ENCODE assay signal across 13 cellular contexts in genomic region chr1:53587252-53587992, GRCh38.
"Had no signal": no experiment of that assay in that cellular context is flagged by ENCODE, and none has a peak within 500 bp of the region (broad histone marks: within the 10 kb centered on the region; RNA-seq: fewer than 3 reads in every experiment).

No MANE protein-coding gene starts in this region.

- H3K4me1 ChIP-seq: left lung, psoas muscle had no signal

- H3K27me3 Mint-ChIP-seq: stimulated activated naive CD8-positive, alpha-beta T cell treated with anti-CD3 and anti-CD28 coated beads, Interleukin-15, Interleukin-2, amounts not matched to agents 100 ng/mL and 50 ng/mL, for 24 hours had no signal

- H3K27me3 ChIP-seq: esophagus muscularis mucosa had no signal

- H3K4me3 ChIP-seq: esophagus muscularis mucosa, left lung, psoas muscle, thoracic aorta had no signal

- DNase-seq: activated CD4-positive, alpha-beta T cell treated with anti-CD3 and anti-CD28 coated beads for 1 hour; activated CD8-positive, alpha-beta T cell treated with anti-CD3 and anti-CD28 coated beads, Interleukin-2, amount 10 ng/mL, durations not matched to agents 7 days and 5 days; anterior cingulate cortex; left lung; occipital lobe; psoas muscle; stimulated activated CD4-positive, alpha-beta T cell treated with anti-CD3 and anti-CD28 coated beads, Interleukin-2, amount 100 ng/mL, for 48 hours; T1000 had no signal

- H3K27ac Mint-ChIP-seq: activated CD8-positive, alpha-beta T cell treated with anti-CD3 and anti-CD28 coated beads, Interleukin-2, amount 10 ng/mL, durations not matched to agents 7 days and 5 days; stimulated activated naive CD8-positive, alpha-beta T cell treated with anti-CD3 and anti-CD28 coated beads, Interleukin-15, Interleukin-2, amounts not matched to agents 100 ng/mL and 50 ng/mL, for 24 hours had no signal

- H3K9me3 ChIP-seq: esophagus muscularis mucosa, left lung, psoas muscle, thoracic aorta had no signal

- H3K36me3 Mint-ChIP-seq: activated naive CD8-positive, alpha-beta T cell treated with anti-CD3 and anti-CD28 coated beads, Interleukin-2, amount 10 ng/mL, durations not matched to agents 7 days and 5 days; natural killer cell treated with Interleukin-12 subunit alpha and Interleukin-12 subunit beta and Interleukin-15 and Interleukin-18, amount 100 ng/mL, for 72 hours had no signal

- H3K27ac ChIP-seq: esophagus muscularis mucosa, left lung, psoas muscle, thoracic aorta had no signal

- H3K36me3 ChIP-seq: esophagus muscularis mucosa, left lung, thoracic aorta had no signal

- H3K9me3 Mint-ChIP-seq: activated naive CD8-positive, alpha-beta T cell treated with anti-CD3 and anti-CD28 coated beads, Interleukin-2, amount 10 ng/mL, durations not matched to agents 7 days and 5 days; natural killer cell treated with Interleukin-12 subunit alpha and Interleukin-12 subunit beta and Interleukin-15 and Interleukin-18, amount 100 ng/mL, for 72 hours; stimulated activated naive CD8-positive, alpha-beta T cell treated with anti-CD3 and anti-CD28 coated beads, Interleukin-15, Interleukin-2, amounts not matched to agents 100 ng/mL and 50 ng/mL, for 24 hours had no signal

- H3K4me3 Mint-ChIP-seq: activated CD8-positive, alpha-beta T cell treated with anti-CD3 and anti-CD28 coated beads, Interleukin-2, amount 10 ng/mL, durations not matched to agents 7 days and 5 days; activated naive CD8-positive, alpha-beta T cell treated with anti-CD3 and anti-CD28 coated beads, Interleukin-2, amount 10 ng/mL, durations not matched to agents 7 days and 5 days; natural killer cell treated with Interleukin-12 subunit alpha and Interleukin-12 subunit beta and Interleukin-15 and Interleukin-18, amount 100 ng/mL, for 72 hours; stimulated activated naive CD8-positive, alpha-beta T cell treated with anti-CD3 and anti-CD28 coated beads, Interleukin-15, Interleukin-2, amounts not matched to agents 100 ng/mL and 50 ng/mL, for 24 hours had no signal
